Comparison of ENCODE assay signal across 1 cellular context in genomic region chr6:25971187-25971811, GRCh38.
TF ChIP-seq lines count a peak whose summit lies in the region.

No MANE protein-coding gene starts in this region.

TF ChIP-seq in K562, 482 proteins besides CTCF, POLR2A, EP300 and RAD21 (continued from another document and continues in another):
- no peak for TF ChIP-seq DEAF1 (CRISPR knock-in tag; IDR thresholded peaks at IDR 0.05)
- no peak for TF ChIP-seq ZFPM2 (CRISPR knock-in tag; IDR thresholded peaks at IDR 0.05)
- TF ChIP-seq, protein P1, sequence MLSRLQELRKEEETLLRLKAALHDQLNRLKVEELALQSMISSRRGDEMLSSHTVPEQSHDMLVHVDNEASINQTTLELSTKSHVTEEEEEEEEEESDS (CRISPR knock-in tag; IDR thresholded peaks at IDR 0.05): no peak
- TF ChIP-seq ZNF561 (CRISPR knock-in tag; conservative IDR thresholded peaks at IDR 0.05): no peak
- TF ChIP-seq RERE (CRISPR knock-in tag; IDR thresholded peaks at IDR 0.05; ENCODE audit: borderline replicate concordance): no peak
- 0 out of 2 replicates have a peak, but pooled peaks have one; percentile 64 for TF ChIP-seq HDGF (IDR thresholded peaks at IDR 0.05)
- no peak for TF ChIP-seq ELF2 (CRISPR knock-in tag; IDR thresholded peaks at IDR 0.05)
- no peak for TF ChIP-seq MED1 (CRISPR knock-in tag; IDR thresholded peaks at IDR 0.05; ENCODE audit: borderline replicate concordance)
- no peak for TF ChIP-seq CHD2 (IDR thresholded peaks at IDR 0.05; ENCODE audit: low read depth, low read length)
- TF ChIP-seq CBFA2T2 (conservative IDR thresholded peaks at IDR 0.05): peak; percentile 34; the same call in 1 of the 2 replicates
- TF ChIP-seq NR2C2 (CRISPR knock-in tag; IDR thresholded peaks at IDR 0.05): no peak
- TF ChIP-seq NR2C2 (tag; IDR thresholded peaks at IDR 0.05): peak; percentile 27; the same call in 1 of the 2 replicates
- TF ChIP-seq HMBOX1 (IDR thresholded peaks at IDR 0.05): peak; percentile 77
- TF ChIP-seq, protein P2, sequence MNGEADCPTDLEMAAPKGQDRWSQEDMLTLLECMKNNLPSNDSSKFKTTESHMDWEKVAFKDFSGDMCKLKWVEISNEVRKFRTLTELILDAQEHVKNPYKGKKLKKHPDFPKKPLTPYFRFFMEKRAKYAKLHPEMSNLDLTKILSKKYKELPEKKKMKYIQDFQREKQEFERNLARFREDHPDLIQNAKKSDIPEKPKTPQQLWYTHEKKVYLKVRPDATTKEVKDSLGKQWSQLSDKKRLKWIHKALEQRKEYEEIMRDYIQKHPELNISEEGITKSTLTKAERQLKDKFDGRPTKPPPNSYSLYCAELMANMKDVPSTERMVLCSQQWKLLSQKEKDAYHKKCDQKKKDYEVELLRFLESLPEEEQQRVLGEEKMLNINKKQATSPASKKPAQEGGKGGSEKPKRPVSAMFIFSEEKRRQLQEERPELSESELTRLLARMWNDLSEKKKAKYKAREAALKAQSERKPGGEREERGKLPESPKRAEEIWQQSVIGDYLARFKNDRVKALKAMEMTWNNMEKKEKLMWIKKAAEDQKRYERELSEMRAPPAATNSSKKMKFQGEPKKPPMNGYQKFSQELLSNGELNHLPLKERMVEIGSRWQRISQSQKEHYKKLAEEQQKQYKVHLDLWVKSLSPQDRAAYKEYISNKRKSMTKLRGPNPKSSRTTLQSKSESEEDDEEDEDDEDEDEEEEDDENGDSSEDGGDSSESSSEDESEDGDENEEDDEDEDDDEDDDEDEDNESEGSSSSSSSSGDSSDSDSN (IDR thresholded peaks at IDR 0.05; ENCODE audit: borderline replicate concordance in 1 of 2, low read depth in 2 of 2, low read length in 2 of 2): no peak
- TF ChIP-seq, protein P3, sequence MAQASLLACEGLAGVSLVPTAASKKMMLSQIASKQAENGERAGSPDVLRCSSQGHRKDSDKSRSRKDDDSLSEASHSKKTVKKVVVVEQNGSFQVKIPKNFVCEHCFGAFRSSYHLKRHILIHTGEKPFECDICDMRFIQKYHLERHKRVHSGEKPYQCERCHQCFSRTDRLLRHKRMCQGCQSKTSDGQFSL (CRISPR knock-in tag; IDR thresholded peaks at IDR 0.05): no peak
- TF ChIP-seq, protein P3 (tag; IDR thresholded peaks at IDR 0.05): no peak
- no peak for TF ChIP-seq PTRF (tag; IDR thresholded peaks at IDR 0.05)
- peak; percentile 72 for TF ChIP-seq TAF9B (IDR thresholded peaks at IDR 0.05; ENCODE audit: partially characterized antibody)
- TF ChIP-seq, protein P4, sequence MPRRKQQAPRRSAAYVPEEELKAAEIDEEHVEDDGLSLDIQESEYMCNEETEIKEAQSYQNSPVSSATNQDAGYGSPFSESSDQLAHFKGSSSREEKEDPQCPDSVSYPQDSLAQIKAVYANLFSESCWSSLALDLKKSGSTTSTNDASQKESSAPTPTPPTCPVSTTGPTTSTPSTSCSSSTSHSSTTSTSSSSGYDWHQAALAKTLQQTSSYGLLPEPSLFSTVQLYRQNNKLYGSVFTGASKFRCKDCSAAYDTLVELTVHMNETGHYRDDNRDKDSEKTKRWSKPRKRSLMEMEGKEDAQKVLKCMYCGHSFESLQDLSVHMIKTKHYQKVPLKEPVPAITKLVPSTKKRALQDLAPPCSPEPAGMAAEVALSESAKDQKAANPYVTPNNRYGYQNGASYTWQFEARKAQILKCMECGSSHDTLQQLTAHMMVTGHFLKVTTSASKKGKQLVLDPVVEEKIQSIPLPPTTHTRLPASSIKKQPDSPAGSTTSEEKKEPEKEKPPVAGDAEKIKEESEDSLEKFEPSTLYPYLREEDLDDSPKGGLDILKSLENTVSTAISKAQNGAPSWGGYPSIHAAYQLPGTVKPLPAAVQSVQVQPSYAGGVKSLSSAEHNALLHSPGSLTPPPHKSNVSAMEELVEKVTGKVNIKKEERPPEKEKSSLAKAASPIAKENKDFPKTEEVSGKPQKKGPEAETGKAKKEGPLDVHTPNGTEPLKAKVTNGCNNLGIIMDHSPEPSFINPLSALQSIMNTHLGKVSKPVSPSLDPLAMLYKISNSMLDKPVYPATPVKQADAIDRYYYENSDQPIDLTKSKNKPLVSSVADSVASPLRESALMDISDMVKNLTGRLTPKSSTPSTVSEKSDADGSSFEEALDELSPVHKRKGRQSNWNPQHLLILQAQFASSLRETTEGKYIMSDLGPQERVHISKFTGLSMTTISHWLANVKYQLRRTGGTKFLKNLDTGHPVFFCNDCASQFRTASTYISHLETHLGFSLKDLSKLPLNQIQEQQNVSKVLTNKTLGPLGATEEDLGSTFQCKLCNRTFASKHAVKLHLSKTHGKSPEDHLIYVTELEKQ (CRISPR knock-in tag; IDR thresholded peaks at IDR 0.05): no peak
- TF ChIP-seq HDAC1 (IDR thresholded peaks at IDR 0.05): peak in 1 of 2 experiments; percentile 82; a peak in 2 of 4 replicates
- peak; percentile 27 to 29; a peak in 2 of 4 replicates for TF ChIP-seq NRF1 (conservative IDR thresholded peaks at IDR 0.05 in 1 of 2, IDR thresholded peaks at IDR 0.05 in 1 of 2)
- no peak for TF ChIP-seq SRSF9 (IDR thresholded peaks at IDR 0.05; ENCODE audit: borderline replicate concordance, low read depth, low read length)
- TF ChIP-seq POLR2H (tag; IDR thresholded peaks at IDR 0.05; ENCODE audit: low read depth): peak; percentile 52; the same call in 1 of the 2 replicates
- no peak for TF ChIP-seq TBP (optimal IDR thresholded peaks at IDR 0.05; ENCODE audit: low read depth, low read length)
- no peak for TF ChIP-seq CC2D1A (IDR thresholded peaks at IDR 0.05)
- TF ChIP-seq ZNF717 (CRISPR knock-in tag; IDR thresholded peaks at IDR 0.05): no peak
- no peak for TF ChIP-seq LARP7 (IDR thresholded peaks at IDR 0.05)
- no peak for TF ChIP-seq SAFB (IDR thresholded peaks at IDR 0.05; ENCODE audit: borderline replicate concordance, low read depth, low read length)
- peak; percentile 8; the same call in 1 of the 2 replicates for TF ChIP-seq SMAD4 (CRISPR knock-in tag; conservative IDR thresholded peaks at IDR 0.05)
- no peak for TF ChIP-seq NCOA6 (IDR thresholded peaks at IDR 0.05)
- peak; percentile 97 for TF ChIP-seq DPF2 (IDR thresholded peaks at IDR 0.05)
- TF ChIP-seq GABPB2 (CRISPR knock-in tag; conservative IDR thresholded peaks at IDR 0.05): no peak
- TF ChIP-seq, protein P5, sequence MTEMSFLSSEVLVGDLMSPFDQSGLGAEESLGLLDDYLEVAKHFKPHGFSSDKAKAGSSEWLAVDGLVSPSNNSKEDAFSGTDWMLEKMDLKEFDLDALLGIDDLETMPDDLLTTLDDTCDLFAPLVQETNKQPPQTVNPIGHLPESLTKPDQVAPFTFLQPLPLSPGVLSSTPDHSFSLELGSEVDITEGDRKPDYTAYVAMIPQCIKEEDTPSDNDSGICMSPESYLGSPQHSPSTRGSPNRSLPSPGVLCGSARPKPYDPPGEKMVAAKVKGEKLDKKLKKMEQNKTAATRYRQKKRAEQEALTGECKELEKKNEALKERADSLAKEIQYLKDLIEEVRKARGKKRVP (CRISPR knock-in tag; IDR thresholded peaks at IDR 0.05): peak; percentile 80
- TF ChIP-seq, protein P6, sequence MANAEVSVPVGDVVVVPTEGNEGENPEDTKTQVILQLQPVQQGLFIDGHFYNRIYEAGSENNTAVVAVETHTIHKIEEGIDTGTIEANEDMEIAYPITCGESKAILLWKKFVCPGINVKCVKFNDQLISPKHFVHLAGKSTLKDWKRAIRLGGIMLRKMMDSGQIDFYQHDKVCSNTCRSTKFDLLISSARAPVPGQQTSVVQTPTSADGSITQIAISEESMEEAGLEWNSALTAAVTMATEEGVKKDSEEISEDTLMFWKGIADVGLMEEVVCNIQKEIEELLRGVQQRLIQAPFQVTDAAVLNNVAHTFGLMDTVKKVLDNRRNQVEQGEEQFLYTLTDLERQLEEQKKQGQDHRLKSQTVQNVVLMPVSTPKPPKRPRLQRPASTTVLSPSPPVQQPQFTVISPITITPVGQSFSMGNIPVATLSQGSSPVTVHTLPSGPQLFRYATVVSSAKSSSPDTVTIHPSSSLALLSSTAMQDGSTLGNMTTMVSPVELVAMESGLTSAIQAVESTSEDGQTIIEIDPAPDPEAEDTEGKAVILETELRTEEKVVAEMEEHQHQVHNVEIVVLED (CRISPR knock-in tag; IDR thresholded peaks at IDR 0.05): no peak
- no peak for TF ChIP-seq NFRKB (IDR thresholded peaks at IDR 0.05; ENCODE audit: low read depth)
- TF ChIP-seq THRAP3 (IDR thresholded peaks at IDR 0.05; ENCODE audit: borderline replicate concordance): no peak
- no peak for TF ChIP-seq DLX4 (CRISPR knock-in tag; IDR thresholded peaks at IDR 0.05)
- TF ChIP-seq, protein P7, sequence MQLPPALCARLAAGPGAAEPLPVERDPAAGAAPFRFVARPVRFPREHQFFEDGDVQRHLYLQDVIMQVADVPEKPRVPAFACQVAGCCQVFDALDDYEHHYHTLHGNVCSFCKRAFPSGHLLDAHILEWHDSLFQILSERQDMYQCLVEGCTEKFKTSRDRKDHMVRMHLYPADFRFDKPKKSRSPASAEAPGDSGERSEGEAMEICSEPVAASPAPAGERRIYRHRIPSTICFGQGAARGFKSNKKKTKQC (CRISPR knock-in tag; IDR thresholded peaks at IDR 0.05): no peak
- TF ChIP-seq ZNF589 (CRISPR knock-in tag; IDR thresholded peaks at IDR 0.05; ENCODE audit: low read depth): no peak
- no peak for TF ChIP-seq PPARD (CRISPR knock-in tag; IDR thresholded peaks at IDR 0.05)
- no peak for TF ChIP-seq ZNF311 (CRISPR knock-in tag; IDR thresholded peaks at IDR 0.05)
- TF ChIP-seq MAFK (IDR thresholded peaks at IDR 0.05; ENCODE audit: low read length): peak; percentile 91
- no peak for TF ChIP-seq NCOA4 (IDR thresholded peaks at IDR 0.05; ENCODE audit: partially characterized antibody)
- no peak for TF ChIP-seq KLF1 (tag; IDR thresholded peaks at IDR 0.05)
- no peak for TF ChIP-seq FOXA3 (CRISPR knock-in tag; conservative IDR thresholded peaks at IDR 0.05 in 1 of 2, IDR thresholded peaks at IDR 0.05 in 1 of 2)
